8 cellular contexts compared by ENCODE assay signal in the genomic region with DNA sequence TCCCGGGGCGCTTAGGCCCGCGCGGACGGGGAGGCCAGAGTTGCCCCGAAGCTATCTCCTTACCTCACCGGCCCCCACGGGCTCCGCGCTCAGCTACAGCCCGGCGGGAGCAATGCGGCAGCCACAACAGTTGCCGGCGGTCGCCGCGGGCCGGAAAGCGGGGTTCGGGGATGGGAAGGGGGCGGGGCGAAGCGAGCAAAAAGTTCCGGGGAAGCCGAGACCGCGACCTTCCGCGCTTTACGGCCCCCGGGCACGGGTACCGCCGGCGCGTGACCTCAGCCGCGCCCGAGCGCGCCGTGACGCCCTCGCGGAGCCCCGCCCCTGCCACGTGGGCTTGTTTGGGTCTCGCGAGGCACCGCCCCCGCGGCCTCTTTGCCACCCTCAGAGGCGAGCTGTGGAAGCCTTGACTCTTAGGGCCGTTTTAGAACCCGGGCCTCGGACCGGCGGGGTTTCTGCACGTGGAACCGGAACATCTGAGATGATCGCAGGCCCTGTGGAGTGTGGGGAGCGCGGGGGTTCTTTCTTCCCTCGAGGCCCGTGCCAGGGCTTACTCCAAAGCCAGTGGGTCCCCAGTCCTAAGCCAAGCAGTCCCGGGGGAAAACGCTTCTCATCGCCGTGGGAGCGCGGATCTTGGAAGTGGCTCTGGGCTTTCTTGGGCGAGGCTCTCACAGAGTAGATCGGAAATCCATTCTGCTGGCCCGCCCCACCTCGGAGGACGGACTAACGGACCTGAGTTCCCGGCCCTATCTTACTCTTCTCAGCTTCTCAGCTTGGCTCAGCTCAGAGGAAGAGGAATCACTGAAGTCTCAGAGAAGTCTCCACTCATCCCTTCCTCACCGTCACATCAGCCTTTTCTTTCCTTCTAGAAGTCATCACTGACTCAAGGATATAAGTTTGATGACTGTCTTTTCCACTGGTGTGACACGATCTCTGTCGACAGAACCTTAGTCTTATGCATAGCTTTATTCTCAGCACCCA. TPM values are rescaled to one million over a fixed set of nuclear protein-coding genes. Genes with fewer than 3 reads are reported as not detected.
A peak's percentile ranks its signal among the peaks of the same experiment; 100 is the strongest.
DNase-seq lines count a peak whose midpoint lies in the region; ATAC-seq and TF ChIP-seq lines count a peak whose summit lies in the region.
"Not testable (repeated sequence)": the region's sequence is repeated elsewhere in the genome, so short reads cannot be mapped to it uniquely, and the experiment has no call there.

No MANE protein-coding gene starts in this region.

- peak overlapping the region; percentile 74 for H3K27ac ChIP-seq in HCT116 (ENCODE audit: low read depth, low read length)
- not testable (repeated sequence) for H3K27ac ChIP-seq in MM.1S (ENCODE audit: low read length); neuronal stem cell (replicated peaks; ENCODE audit: low read length)

- not testable (repeated sequence) for H4K91ac ChIP-seq in neuronal stem cell (ENCODE audit: low read depth, low read length, poor library complexity)

- CTCF ChIA-PET in HCT116 (lab: Charles Lee) = not testable (repeated sequence)

- H2BK120ac ChIP-seq in neuronal stem cell (ENCODE audit: low read depth, low read length) = not testable (repeated sequence)

- H2BK15ac ChIP-seq in neuronal stem cell (ENCODE audit: low read length) = not testable (repeated sequence)

- H3F3A ChIP-seq in MM.1S (ENCODE audit: insufficient read depth, low read length) = not testable (repeated sequence)

- not testable (repeated sequence) for H4K20me1 ChIP-seq in HCT116 (ENCODE audit: insufficient read depth); MM.1S (ENCODE audit: insufficient read depth, low read length)

- H3K23ac ChIP-seq in neuronal stem cell (ENCODE audit: low read depth, low read length, poor library complexity) = not testable (repeated sequence)

- no CpG with 5 or more reads among the region's 83 CpGs for WGBS in neuronal stem cell (ENCODE audit: extremely low coverage in 2 of 2, insufficient read length in 2 of 2, insufficient replicate concordance in 1 of 2), 2 donors

- RAD21 ChIA-PET in HCT116 (lab: Charles Lee; ENCODE audit: low non-redundant PET in 1 of 2, low total read pairs in 2 of 2, uncharacterized antibody in 2 of 2, unreplicated experiment in 2 of 2) = not testable (repeated sequence)

- not testable (repeated sequence) for H3K79me1 ChIP-seq in neuronal stem cell (ENCODE audit: low read depth, low read length)

- not testable (repeated sequence) for H3K4ac ChIP-seq in neuronal stem cell (ENCODE audit: low read length)

- POLR2A ChIA-PET in HCT116 (lab: Charles Lee) = not testable (repeated sequence)

- not testable (repeated sequence) for TF ChIP-seq POLR2A in HCT116 (IDR thresholded peaks at IDR 0.05; ENCODE audit: borderline replicate concordance, extremely low read depth, insufficient read depth, insufficient read length)

- not testable (repeated sequence) for H3K4me1 ChIP-seq in HCT116 (ENCODE audit: control insufficient read depth in 1 of 2, insufficient read depth in 2 of 2, low read length in 2 of 2); MM.1S (ENCODE audit: low read length); neuronal stem cell (ENCODE audit: control insufficient read depth in 2 of 2, insufficient read depth in 1 of 2, low read depth in 1 of 2, low read length in 2 of 2)

- TF ChIP-seq RAD21 in HCT116 (IDR thresholded peaks at IDR 0.05; ENCODE audit: low read depth) = not testable (repeated sequence)

- peaks cover 37% of the 10 kb centered on the region for H3K79me2 ChIP-seq in HCT116 (ENCODE audit: insufficient read depth, low read length)
- H3K79me2 ChIP-seq in MM.1S (ENCODE audit: low read length) = peaks cover 11% of the 10 kb centered on the region

- H3K14ac ChIP-seq in neuronal stem cell (ENCODE audit: low read length) = not testable (repeated sequence)

- not testable (repeated sequence) for H2AK5ac ChIP-seq in neuronal stem cell (ENCODE audit: low read depth, low read length)

- ATAC-seq in HCT116 = peak; percentile 96

- DNase-seq in GDM1 (lab: John Stamatoyannopoulos, UW) = peak; percentile 92
- peak; percentile 76 for DNase-seq in HCT116 (ENCODE audit: low read depth, low spot score)
- DNase-seq in MM.1S = peak; percentile 78
- DNase-seq in SIG-M5 treated with dmso at 0.1 percent for 504 hours (lab: John Stamatoyannopoulos, UW; ENCODE audit: unreplicated experiment) = peak; percentile 82
- peak; percentile 88 to 100 (median 95) for DNase-seq in activated naive CD4-positive, alpha-beta T cell (lab: John Stamatoyannopoulos, UW)
- peak; percentile 90 for DNase-seq in foreskin melanocyte
- peak; percentile 85 for DNase-seq in neuronal stem cell (ENCODE audit: low spot score)
- peak; percentile 87 for DNase-seq in stromal cell of bone marrow (ENCODE audit: low read depth)

- not testable (repeated sequence) for H2AFZ ChIP-seq in HCT116 (ENCODE audit: low read depth, low read length, poor library complexity, severe bottlenecking); MM.1S (ENCODE audit: low read length)
- H2AFZ ChIP-seq in neuronal stem cell (ENCODE audit: low read length) = peak overlapping the region; percentile 92

- H3K9me3 ChIP-seq in HCT116 (ENCODE audit: control insufficient read depth in 1 of 2, insufficient read depth in 1 of 2, low read depth in 1 of 2, low read length in 2 of 2); MM.1S (replicated peaks; ENCODE audit: insufficient read depth, low read length); neuronal stem cell (replicated peaks in 1 of 2; ENCODE audit: control insufficient read depth in 2 of 2, insufficient read depth in 1 of 2, low read depth in 1 of 2, low read length in 2 of 2): not testable (repeated sequence)

- H3K4me2 ChIP-seq in HCT116 (ENCODE audit: low read length) (peak overlapping the region; percentile 85), neuronal stem cell (ENCODE audit: insufficient read depth, low read length, poor library complexity, severe bottlenecking) (peak overlapping the region; percentile 54)
- not testable (repeated sequence) for H3K4me2 ChIP-seq in MM.1S (ENCODE audit: low read depth, low read length)

- peak overlapping the region; percentile 87 for H3K9ac ChIP-seq in HCT116 (ENCODE audit: low read length)
- peak overlapping the region; percentile 28; the same call in 1 of the 2 replicates for H3K9ac ChIP-seq in MM.1S (ENCODE audit: low read length)
- not testable (repeated sequence) for H3K9ac ChIP-seq in neuronal stem cell (ENCODE audit: low read depth, low read length, poor library complexity)

- H2BK5ac ChIP-seq in neuronal stem cell (ENCODE audit: low read length) = not testable (repeated sequence)

- TF ChIP-seq CTCF in HCT116 (IDR thresholded peaks at IDR 0.05 in 2 of 3, conservative IDR thresholded peaks at IDR 0.05 in 1 of 3; ENCODE audit: borderline replicate concordance in 1 of 3, insufficient read depth in 1 of 3, low read depth in 2 of 3, low read length in 2 of 3); MM.1S (IDR thresholded peaks at IDR 0.05; ENCODE audit: low read length): not testable (repeated sequence)

- H2BK12ac ChIP-seq in neuronal stem cell (ENCODE audit: low read length) = not testable (repeated sequence)

- intact Hi-C loops in HCT116 (cut with micrococcal nuclease) = not testable (repeated sequence)

- not testable (repeated sequence) for H3K27me3 ChIP-seq in HCT116 (ENCODE audit: insufficient read depth, low read length); MM.1S (replicated peaks; ENCODE audit: insufficient read depth, low read length); neuronal stem cell (ENCODE audit: control insufficient read depth in 3 of 3, insufficient read depth in 3 of 3, low read depth in 1 of 3, low read length in 3 of 3)

- H3K4me3 ChIP-seq in HCT116 (replicated peaks in 1 of 2; ENCODE audit: low read depth in 1 of 2, low read length in 2 of 2) = peak overlapping the region; percentile 83 to 88
- H3K4me3 ChIP-seq in MM.1S (ENCODE audit: low read length) = peak overlapping the region; percentile 55
- peak overlapping the region; percentile 89 to 95 for H3K4me3 ChIP-seq in neuronal stem cell (ENCODE audit: low read length in 2 of 2)

- not testable (repeated sequence) for H3K36me3 ChIP-seq in HCT116 (ENCODE audit: control insufficient read depth in 1 of 2, insufficient read depth in 2 of 2, low read length in 2 of 2); MM.1S (replicated peaks; ENCODE audit: insufficient read depth, low read length)
- H3K36me3 ChIP-seq in neuronal stem cell (replicated peaks in 1 of 2; ENCODE audit: control insufficient read depth in 2 of 2, insufficient read depth in 2 of 2, low read length in 2 of 2) = peaks cover 3 to 12% of the 10 kb centered on the region in 2 donors

- not testable (repeated sequence) for H4K8ac ChIP-seq in neuronal stem cell (ENCODE audit: low read depth, low read length)

- BruUV-seq in HCT116 (replicated peaks; lab: Mats Ljungman, UMichigan) = TSS peak; percentile 98

- H3K18ac ChIP-seq in neuronal stem cell (ENCODE audit: low read length) = not testable (repeated sequence)

- H3K9me2 ChIP-seq in HCT116 (ENCODE audit: insufficient read depth); MM.1S (replicated peaks; ENCODE audit: insufficient read depth, low read length): not testable (repeated sequence)

TF ChIP-seq in HCT116, 20 proteins besides CTCF, POLR2A, EP300 and RAD21 (continues in another document):
- TF ChIP-seq POLR2AphosphoS5 (IDR thresholded peaks at IDR 0.05; ENCODE audit: low read depth, low read length) (peak; percentile 67), SIN3A (IDR thresholded peaks at IDR 0.05; ENCODE audit: low read depth) (peak; percentile 55; the same call in 1 of the 2 replicates), EGR1 (IDR thresholded peaks at IDR 0.05; ENCODE audit: low read depth) (peak; percentile 93)

RNA-seq across cellular contexts. Expression of a gene that starts 7.8 kb away (rescaled TPM):
- total RNA-seq in HCT116 (2021; ENCODE audit: unreplicated experiment) = 3.6 TPM
- 3.0 and 3.1 TPM in 2 replicates for polyA plus RNA-seq in HCT116 (2012)
- polyA plus RNA-seq in neuronal stem cell (2013, experiment 1 of 2) = 0.26 TPM
- polyA plus RNA-seq in neuronal stem cell (2013, experiment 2 of 2) = 0.19 TPM

RNA-seq across cellular contexts. Expression of a gene that starts 53.0 kb away (rescaled TPM):
- total RNA-seq in HCT116 (2021; ENCODE audit: unreplicated experiment) = 2.1 TPM
- 0.79 and 1.1 TPM in 2 replicates for polyA plus RNA-seq in HCT116 (2012)
- polyA plus RNA-seq in neuronal stem cell (2013, experiment 1 of 2) = 3.9 TPM
- polyA plus RNA-seq in neuronal stem cell (2013, experiment 2 of 2) = 4.1 TPM
